ENCODE assay signal across 1 cellular context in the genomic region with DNA sequence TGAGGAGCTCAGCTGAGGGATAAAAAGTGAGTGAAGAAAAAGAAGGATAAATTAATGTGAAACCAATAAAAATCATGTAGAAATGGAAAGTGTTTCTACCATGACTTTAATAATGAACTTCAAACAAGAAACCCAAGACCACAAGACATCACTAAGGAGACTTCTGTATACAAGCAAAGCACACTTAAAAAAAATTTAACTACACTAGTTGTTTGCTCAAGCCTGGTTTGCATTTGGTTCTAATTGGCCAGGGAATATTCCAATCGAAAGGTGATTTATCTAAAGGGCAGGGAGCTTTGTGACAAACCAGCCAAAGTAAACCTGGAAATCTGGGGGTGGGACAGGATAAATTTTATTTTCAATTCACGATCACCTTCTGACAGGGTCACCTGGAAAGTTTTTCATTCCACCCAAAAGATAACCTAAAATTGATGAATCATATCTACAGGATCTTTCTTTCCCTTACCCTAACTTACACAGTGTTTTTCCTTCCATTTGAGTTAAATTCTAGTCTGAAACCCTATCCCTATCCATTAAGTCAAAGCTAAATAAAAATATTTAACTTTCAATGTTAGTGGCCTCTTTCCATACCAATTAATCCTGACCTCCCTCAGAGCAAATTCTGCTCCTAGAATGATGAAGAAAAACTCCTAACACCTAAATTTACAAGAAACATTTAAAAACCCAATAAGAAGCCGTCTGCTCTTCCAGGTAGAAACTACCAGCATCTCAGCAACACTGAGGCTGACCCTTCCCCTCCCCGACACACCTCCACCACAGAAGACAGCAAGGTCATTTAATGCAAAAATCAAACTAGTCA.
TF ChIP-seq lines count a peak whose summit lies in the region.

No MANE protein-coding gene starts in this region.

TF ChIP-seq in HEK293, 187 proteins besides CTCF, POLR2A, EP300 and RAD21 (continued from another document):
- TF ChIP-seq, protein P1, sequence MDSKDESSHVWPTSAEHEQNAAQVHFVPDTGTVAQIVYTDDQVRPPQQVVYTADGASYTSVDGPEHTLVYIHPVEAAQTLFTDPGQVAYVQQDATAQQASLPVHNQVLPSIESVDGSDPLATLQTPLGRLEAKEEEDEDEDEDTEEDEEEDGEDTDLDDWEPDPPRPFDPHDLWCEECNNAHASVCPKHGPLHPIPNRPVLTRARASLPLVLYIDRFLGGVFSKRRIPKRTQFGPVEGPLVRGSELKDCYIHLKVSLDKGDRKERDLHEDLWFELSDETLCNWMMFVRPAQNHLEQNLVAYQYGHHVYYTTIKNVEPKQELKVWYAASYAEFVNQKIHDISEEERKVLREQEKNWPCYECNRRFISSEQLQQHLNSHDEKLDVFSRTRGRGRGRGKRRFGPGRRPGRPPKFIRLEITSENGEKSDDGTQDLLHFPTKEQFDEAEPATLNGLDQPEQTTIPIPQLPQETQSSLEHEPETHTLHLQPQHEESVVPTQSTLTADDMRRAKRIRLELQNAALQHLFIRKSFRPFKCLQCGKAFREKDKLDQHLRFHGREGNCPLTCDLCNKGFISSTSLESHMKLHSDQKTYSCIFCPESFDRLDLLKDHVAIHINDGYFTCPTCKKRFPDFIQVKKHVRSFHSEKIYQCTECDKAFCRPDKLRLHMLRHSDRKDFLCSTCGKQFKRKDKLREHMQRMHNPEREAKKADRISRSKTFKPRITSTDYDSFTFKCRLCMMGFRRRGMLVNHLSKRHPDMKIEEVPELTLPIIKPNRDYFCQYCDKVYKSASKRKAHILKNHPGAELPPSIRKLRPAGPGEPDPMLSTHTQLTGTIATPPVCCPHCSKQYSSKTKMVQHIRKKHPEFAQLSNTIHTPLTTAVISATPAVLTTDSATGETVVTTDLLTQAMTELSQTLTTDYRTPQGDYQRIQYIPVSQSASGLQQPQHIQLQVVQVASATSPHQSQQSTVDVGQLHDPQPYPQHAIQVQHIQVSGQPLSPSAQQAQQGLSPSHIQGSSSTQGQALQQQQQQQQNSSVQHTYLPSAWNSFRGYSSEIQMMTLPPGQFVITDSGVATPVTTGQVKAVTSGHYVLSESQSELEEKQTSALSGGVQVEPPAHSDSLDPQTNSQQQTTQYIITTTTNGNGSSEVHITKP (tag by site-specific recombination; IDR thresholded peaks at IDR 0.05), result peak; percentile 83
- TF ChIP-seq, protein P2, sequence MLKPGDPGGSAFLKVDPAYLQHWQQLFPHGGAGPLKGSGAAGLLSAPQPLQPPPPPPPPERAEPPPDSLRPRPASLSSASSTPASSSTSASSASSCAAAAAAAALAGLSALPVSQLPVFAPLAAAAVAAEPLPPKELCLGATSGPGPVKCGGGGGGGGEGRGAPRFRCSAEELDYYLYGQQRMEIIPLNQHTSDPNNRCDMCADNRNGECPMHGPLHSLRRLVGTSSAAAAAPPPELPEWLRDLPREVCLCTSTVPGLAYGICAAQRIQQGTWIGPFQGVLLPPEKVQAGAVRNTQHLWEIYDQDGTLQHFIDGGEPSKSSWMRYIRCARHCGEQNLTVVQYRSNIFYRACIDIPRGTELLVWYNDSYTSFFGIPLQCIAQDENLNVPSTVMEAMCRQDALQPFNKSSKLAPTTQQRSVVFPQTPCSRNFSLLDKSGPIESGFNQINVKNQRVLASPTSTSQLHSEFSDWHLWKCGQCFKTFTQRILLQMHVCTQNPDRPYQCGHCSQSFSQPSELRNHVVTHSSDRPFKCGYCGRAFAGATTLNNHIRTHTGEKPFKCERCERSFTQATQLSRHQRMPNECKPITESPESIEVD (tag by site-specific recombination; IDR thresholded peaks at IDR 0.05), result peak; percentile 66
- TF ChIP-seq GLIS1 (tag by site-specific recombination; IDR thresholded peaks at IDR 0.05), result peak; percentile 53
- peak; percentile 55 for TF ChIP-seq OSR2 (tag by site-specific recombination; IDR thresholded peaks at IDR 0.05)
